8 cellular contexts compared by ENCODE assay signal in the genomic region with DNA sequence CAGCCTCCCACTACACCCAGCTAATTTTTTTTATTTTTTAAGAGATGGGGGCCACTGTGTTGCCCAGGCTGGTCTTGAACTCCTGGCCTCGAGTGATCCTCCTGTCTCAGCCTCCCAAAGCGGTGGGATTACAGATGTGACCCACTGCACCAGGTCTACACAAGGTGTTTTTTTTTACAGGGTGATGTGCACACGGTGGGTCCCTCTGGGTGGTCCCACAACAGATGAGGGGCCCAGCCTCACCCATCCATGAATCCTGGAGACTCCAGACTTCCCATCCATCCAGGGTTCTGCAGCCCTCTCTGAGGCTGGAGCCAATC. TPM values are rescaled to one million over a fixed set of nuclear protein-coding genes. Genes with fewer than 3 reads are reported as not detected.
A peak's percentile ranks its signal among the peaks of the same experiment; 100 is the strongest.
DNase-seq lines count a peak whose midpoint lies in the region; ATAC-seq, FAIRE-seq and TF ChIP-seq lines count a peak whose summit lies in the region.

No MANE protein-coding gene starts in this region.

- in situ Hi-C loops in K562 (cut with MboI): no loop called here
- in situ Hi-C loops in GM13977 (cut with MboI; ENCODE audit: low pct_unique_long_range_greater_than_20kb, low sequenced_read_pairs, unreplicated experiment): no loop called here

- H3K9me1 ChIP-seq in K562 (ENCODE audit: control insufficient read depth, insufficient read depth, low read length): no peaks in the 10 kb centered on the region

- H3K79me2 ChIP-seq in K562 (ENCODE audit: control insufficient read depth, insufficient read depth, low read length): no peaks in the 10 kb centered on the region

- 0 out of 2 replicates have a peak, but pooled peaks cover 4% of the 10 kb centered on the region for H4K20me1 ChIP-seq in K562 (replicated peaks; ENCODE audit: control insufficient read depth, insufficient read depth, low read length)

- TF ChIP-seq CTCF in heart left ventricle (IDR thresholded peaks at IDR 0.05): no peak
- TF ChIP-seq CTCF in K562 (IDR thresholded peaks at IDR 0.05 in 2 of 3, conservative IDR thresholded peaks at IDR 0.05 in 1 of 3; ENCODE audit: insufficient read depth in 2 of 3, low read depth in 1 of 3, low read length in 3 of 3): no peak
- TF ChIP-seq CTCF in vagina (IDR thresholded peaks at IDR 0.05): no peak
- TF ChIP-seq CTCF in GM13977 (IDR thresholded peaks at IDR 0.05; ENCODE audit: extremely low read depth, insufficient read depth, missing control alignments): no peak

- no peaks in the 10 kb centered on the region for H3K27me3 ChIP-seq in heart left ventricle
- peaks cover 16 to 56% of the 10 kb centered on the region in 2 experiments; a peak in 3 of 5 replicates for H3K27me3 ChIP-seq in K562 (ENCODE audit: control insufficient read depth in 2 of 2, insufficient read depth in 2 of 2, low read length in 2 of 2)
- H3K27me3 ChIP-seq in vagina: no peaks in the 10 kb centered on the region

- no peak for TF ChIP-seq RAD21 in K562 (CRISPR knock-in tag; conservative IDR thresholded peaks at IDR 0.05 in 1 of 2, IDR thresholded peaks at IDR 0.05 in 1 of 2)

- no peaks in the 10 kb centered on the region for H3K9me3 ChIP-seq in heart left ventricle
- no peaks in the 10 kb centered on the region for H3K9me3 ChIP-seq in K562 (replicated peaks; ENCODE audit: control insufficient read depth, insufficient read depth, low read depth, low read length)
- no peaks in the 10 kb centered on the region for H3K9me3 ChIP-seq in mesodermal cell (ENCODE audit: control insufficient read depth, low read length)
- no peaks in the 10 kb centered on the region for H3K9me3 ChIP-seq in vagina

- peak overlapping the region; percentile 43 for H3K4me2 ChIP-seq in K562 (ENCODE audit: insufficient read depth, low read length)

- DNase-seq in heart left ventricle (no peak), Right ventricle myocardium inferior (ENCODE audit: missing footprints) (no peak), K562 (ENCODE audit: extremely low read depth in 1 of 4, low spot score in 3 of 4) (no peak), vagina (ENCODE audit: extremely low spot score in 2 of 2) (no peak), GM13977 (ENCODE audit: low spot score) (no peak), caudate nucleus (lab: John Stamatoyannopoulos, UW) (no peak)

- H3K4me3 ChIP-seq in heart left ventricle: peak overlapping the region in 10 of 12 donors; percentile 45 to 96 (median 63)
- peak overlapping the region; percentile 52 for H3K4me3 ChIP-seq in K562
- H3K4me3 ChIP-seq in mesodermal cell (ENCODE audit: extremely low read depth, insufficient read depth, low read length, poor library complexity, severe bottlenecking): peak overlapping the region; percentile 24
- peak overlapping the region; percentile 68 to 85 for H3K4me3 ChIP-seq in vagina

- no peak for ATAC-seq in heart left ventricle
- no peak for ATAC-seq in Right ventricle myocardium inferior
- ATAC-seq in K562: no peak
- no peak for ATAC-seq in GM18868 (IDR thresholded peaks at IDR 0.05; ENCODE audit: unreplicated experiment)

- intact Hi-C loops in heart left ventricle (cut with DNase I) (loop anchor here in 9 of 10 donors (1.0 to 5.0 kb wide), 7 partner anchors 37 to 67 kb away; no protein-coding TSS in a partner anchor), Right ventricle myocardium inferior (cut with DNase I) (loop anchor here (2.0 kb wide), 4 partner anchors 19 to 77 kb away; no protein-coding TSS in a partner anchor), K562 (cut with micrococcal nuclease) (no loop called here), vagina (cut with DNase I) (loop anchor here (10.0 kb wide), 1 partner anchor 69 kb away; no protein-coding TSS in a partner anchor)

- no TSS peak for BruUV-seq in K562 (replicated peaks; lab: Mats Ljungman, UMichigan)

- CTCF ChIA-PET in K562 (lab: Yijun Ruan, JAX; ENCODE audit: low intra/inter-chr PET ratio): no interaction called here

- no peak for TF ChIP-seq EP300 in K562 (IDR thresholded peaks at IDR 0.05; ENCODE audit: low read length)

- 56 to 88% (median 64%) methylated on average over 2 to 3 of the region's 3 CpGs for WGBS in heart left ventricle, 4 donors
- 6% methylated on average over 3 of the region's 3 CpGs for WGBS in K562 (ENCODE audit: insufficient coverage, low coverage, missing lambda C conversion rate)
- 67% methylated on average over 3 of the region's 3 CpGs; no CpG with 5 or more reads in 1 of the 2 experiments for WGBS in mesodermal cell (ENCODE audit: insufficient coverage in 2 of 2), 2 experiments

- H3K9ac ChIP-seq in K562 (ENCODE audit: insufficient read depth in 1 of 2, low read depth in 2 of 2, low read length in 2 of 2): peak overlapping the region in 1 of 2 experiments; percentile 24; a peak in 2 of 4 replicates

- H3K4me1 ChIP-seq in heart left ventricle (peaks cover 0 to 38% (median 24%) of the 10 kb centered on the region in 12 donors), K562 (replicated peaks in 1 of 2; ENCODE audit: control insufficient read depth in 2 of 2, insufficient read depth in 2 of 2, low read length in 2 of 2) (peaks cover 0 to 26% of the 10 kb centered on the region in 2 experiments; a peak in 3 of 5 replicates), mesodermal cell (ENCODE audit: control insufficient read depth, insufficient read depth, low read length, poor library complexity, severe bottlenecking) (no peaks in the 10 kb centered on the region), vagina (peaks cover 38% of the 10 kb centered on the region)

- peaks cover 7 to 35% (median 29%) of the 10 kb centered on the region in 9 donors for H3K36me3 ChIP-seq in heart left ventricle
- no peaks in the 10 kb centered on the region for H3K36me3 ChIP-seq in K562 (ENCODE audit: control insufficient read depth, insufficient read depth, low read length)
- no peaks in the 10 kb centered on the region for H3K36me3 ChIP-seq in mesodermal cell (ENCODE audit: control insufficient read depth, insufficient read depth, low read length)
- peaks cover 0 to 19% of the 10 kb centered on the region in 2 donors for H3K36me3 ChIP-seq in vagina

- peak overlapping the region; percentile 85; the same call in 1 of the 2 replicates for H2AFZ ChIP-seq in K562 (ENCODE audit: low read depth, low read length)

- no peak for FAIRE-seq in K562 (lab: Jason Lieb, UNC)

- H3K27ac ChIP-seq in heart left ventricle (peak overlapping the region; percentile 74 to 99 (median 97)), K562 (ENCODE audit: extremely low read depth, low read depth, low read length) (no peak overlapping the region), mesodermal cell (ENCODE audit: low read depth, low read length, severe bottlenecking) (peak overlapping the region; percentile 72), vagina (peak overlapping the region; percentile 97), caudate nucleus (ENCODE audit: low read depth, low read length) (no peak overlapping the region)

- POLR2A ChIA-PET in K562 (lab: Yijun Ruan, JAX): interaction anchor here (1.0 kb wide), 2 partner anchors 15 to 17 kb away, joined by 3 to 4 read pairs; no protein-coding TSS in a partner anchor

- TF ChIP-seq POLR2A in heart left ventricle (IDR thresholded peaks at IDR 0.05): no peak
- no peak for TF ChIP-seq POLR2A in K562 (conservative IDR thresholded peaks at IDR 0.05)
- no peak for TF ChIP-seq POLR2A in vagina (IDR thresholded peaks at IDR 0.05)

TF ChIP-seq in K562, 482 proteins besides CTCF, POLR2A, EP300 and RAD21 (continues in another document):
- no peak for TF ChIP-seq POLR2AphosphoS5 (IDR thresholded peaks at IDR 0.05; ENCODE audit: control insufficient read depth, insufficient read depth, low read depth, low read length)
- TF ChIP-seq, protein P1, sequence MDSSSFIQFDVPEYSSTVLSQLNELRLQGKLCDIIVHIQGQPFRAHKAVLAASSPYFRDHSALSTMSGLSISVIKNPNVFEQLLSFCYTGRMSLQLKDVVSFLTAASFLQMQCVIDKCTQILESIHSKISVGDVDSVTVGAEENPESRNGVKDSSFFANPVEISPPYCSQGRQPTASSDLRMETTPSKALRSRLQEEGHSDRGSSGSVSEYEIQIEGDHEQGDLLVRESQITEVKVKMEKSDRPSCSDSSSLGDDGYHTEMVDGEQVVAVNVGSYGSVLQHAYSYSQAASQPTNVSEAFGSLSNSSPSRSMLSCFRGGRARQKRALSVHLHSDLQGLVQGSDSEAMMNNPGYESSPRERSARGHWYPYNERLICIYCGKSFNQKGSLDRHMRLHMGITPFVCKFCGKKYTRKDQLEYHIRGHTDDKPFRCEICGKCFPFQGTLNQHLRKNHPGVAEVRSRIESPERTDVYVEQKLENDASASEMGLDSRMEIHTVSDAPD (CRISPR knock-in tag; IDR thresholded peaks at IDR 0.05): no peak
- no peak for TF ChIP-seq KLF13 (tag; IDR thresholded peaks at IDR 0.05; ENCODE audit: borderline replicate concordance, low read depth)

RNA-seq across cellular contexts. Expression of gene KLF2, which starts 0.6 kb away (rescaled TPM):
- total RNA-seq in heart left ventricle: 10 to 100 TPM; 28.0 to 87.2 (median 45.0) TPM
- polyA plus RNA-seq in heart left ventricle: 10 to 100 TPM; 14.4 to 24.2 TPM
- total RNA-seq in Right ventricle myocardium inferior: 73.1 TPM
- not detected in 2 replicates for total RNA-seq in K562 (2011; cell fraction: chromatin; rRNA removed; ENCODE audit: low replicate concordance)
- total RNA-seq in K562 (2011; cell fraction: nucleolus; rRNA removed): 0.17 and 0.26 TPM in 2 replicates
- total RNA-seq in K562 (2011; cell fraction: nucleoplasm; rRNA removed): not detected in 2 replicates
- 0.20 TPM in 1 of 2 replicates, not detected in the other for total RNA-seq in K562 (2014; rRNA removed)
- total RNA-seq in K562 (2014; rRNA removed; fragmentation: Illumina TruSeq; extraction: Trizol): 0.07 TPM in 1 of 2 replicates, not detected in the other
- total RNA-seq in K562 (2015; rRNA removed; fragmentation: Illumina TruSeq; extraction: Trizol): not detected in 2 replicates
- total RNA-seq in K562 (2021): 0.71 and 1.3 TPM in 2 replicates
- polyA plus RNA-seq in K562 (2011; rRNA removed): not detected in 2 replicates
- 0.04 and 0.22 TPM in 2 replicates for polyA plus RNA-seq in K562 (2011; cell fraction: cytosol; rRNA removed)
- polyA plus RNA-seq in K562 (2011; cell fraction: nucleus; rRNA removed): 0.17 and 0.40 TPM in 2 replicates
- 0.22 and 1.9 TPM in 2 replicates for polyA plus RNA-seq in K562 (2012)
- polyA plus RNA-seq in K562 (2014; fragmentation: Illumina TruSeq; extraction: Trizol): not detected in 2 replicates
- polyA plus RNA-seq in K562 (2014; fragmentation: Nextera tagmentation; extraction: Ambion mirVana): not detected
- 0.19 TPM in 1 of 2 replicates, not detected in the other for polyA plus RNA-seq in K562 (2014; rRNA removed)
- polyA minus RNA-seq in K562 (2011; rRNA and poly(A)+ RNA removed): not detected in 2 replicates
- polyA minus RNA-seq in K562 (2011; cell fraction: cytosol; rRNA and poly(A)+ RNA removed): not detected in 2 replicates
- polyA minus RNA-seq in K562 (2011; cell fraction: nucleus; rRNA and poly(A)+ RNA removed): not detected in 2 replicates
- 6.2 TPM for polyA plus RNA-seq in mesodermal cell (2013, experiment 1 of 2)
- 3.1 TPM for polyA plus RNA-seq in mesodermal cell (2013, experiment 2 of 2)
- total RNA-seq in vagina: 252 TPM

Comparison
In these comparisons a context has a peak if more than half of its experiments do, and no peak if none do; other contexts are left out.
1. H3K27ac ChIP-seq: peak in heart left ventricle (12 of 12), mesodermal cell (single experiment) and vagina (single experiment); none in K562 (single experiment) and caudate nucleus (single experiment).
2. H3K4me3 ChIP-seq: peak in every context shown above with its lines; median percentile 76 in vagina; 63 in heart left ventricle; 52 in K562; 24 in mesodermal cell.
3. RNA of gene KLF2, which starts 0.6 kb away (total RNA-seq): 252 TPM in vagina (single experiment), 73.1 TPM in Right ventricle myocardium inferior (single experiment) and 28.0 to 87.2 TPM in heart left ventricle; 0.07 to 1.3 TPM in K562; every median in the first group is over 10 times any median in the second.